In the genomic region with DNA sequence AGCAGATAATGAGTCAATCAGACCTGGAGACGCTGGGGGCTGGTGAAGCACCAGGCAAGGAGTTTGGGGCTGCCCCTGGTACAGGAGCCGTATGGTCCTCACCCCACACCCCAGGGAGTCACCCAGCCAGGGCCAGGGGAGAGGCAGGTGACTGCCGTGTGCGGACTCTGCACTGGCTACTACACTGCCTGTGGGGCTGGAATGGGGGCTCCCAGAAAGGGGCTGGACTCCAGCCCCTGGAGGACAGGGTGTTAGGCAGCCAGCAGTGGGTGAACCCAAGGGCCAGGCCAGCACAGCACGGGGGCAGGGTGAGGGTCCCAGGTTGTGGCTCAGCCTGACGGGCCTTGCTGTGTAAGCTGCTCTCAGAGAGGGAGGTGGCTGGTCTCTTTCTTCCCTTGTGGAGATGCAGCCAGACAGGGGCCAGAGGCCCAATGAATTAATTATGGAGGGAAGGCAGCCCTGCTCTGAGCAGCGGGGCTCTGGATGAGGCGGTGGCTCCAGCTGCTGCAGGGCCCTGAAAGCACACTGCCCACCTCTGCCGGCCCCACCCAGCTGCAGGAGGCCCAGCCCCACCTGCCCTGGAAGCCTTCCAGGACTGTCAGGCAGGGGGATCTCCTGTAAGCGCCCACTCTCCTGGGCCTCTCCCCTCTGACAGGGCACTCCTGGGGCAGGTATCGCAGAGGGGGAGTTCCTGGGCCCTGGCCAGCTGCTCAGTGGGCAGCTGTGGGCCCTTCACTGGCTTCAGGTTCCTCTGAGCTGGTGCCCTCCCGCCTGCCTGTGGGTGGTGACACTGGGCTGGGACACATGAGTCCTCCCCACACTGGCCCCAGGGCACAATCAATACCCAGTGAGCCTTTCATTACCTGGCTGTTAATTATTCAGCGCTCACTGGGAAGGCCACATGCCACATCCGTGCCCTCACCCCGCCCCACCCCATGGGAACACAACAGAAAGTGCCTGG, we compare ENCODE assay signal across 12 cellular contexts.
DNase-seq lines count a peak whose midpoint lies in the region; ATAC-seq and TF ChIP-seq lines count a peak whose summit lies in the region.
"Had no signal": no experiment of that assay in that cellular context is flagged by ENCODE, and none has a peak within 500 bp of the region (broad histone marks: within the 10 kb centered on the region; RNA-seq: fewer than 3 reads in every experiment).

No MANE protein-coding gene starts in this region.

- TF ChIP-seq CTCF in BE2C (IDR thresholded peaks at IDR 0.05; ENCODE audit: low read depth, low read length) (no peak), ascending aorta (IDR thresholded peaks at IDR 0.05) (no peak), neural progenitor cell (IDR thresholded peaks at IDR 0.05) (no peak)

- no peaks in the 10 kb centered on the region for H3K79me2 ChIP-seq in neural progenitor cell (ENCODE audit: low read depth)

- H3K36me3 ChIP-seq in BE2C (no peaks in the 10 kb centered on the region), ascending aorta (no peaks in the 10 kb centered on the region), neural progenitor cell (no peaks in the 10 kb centered on the region)

- peak; percentile 63 for DNase-seq in BE2C
- peak; percentile 83 for DNase-seq in NCI-H1105 treated with DMSO at 0.1 percent for 48 hours (lab: John Stamatoyannopoulos, UW)
- peak; percentile 6 to 64 for DNase-seq in ascending aorta (ENCODE audit: low spot score in 2 of 2)
- DNase-seq in neural progenitor cell (ENCODE audit: low spot score) = no peak
- DNase-seq in T-helper 1 cell = no peak
- no peak for DNase-seq in stimulated activated CD8-positive, alpha-beta memory T cell treated with anti-CD3 and anti-CD28 coated beads, Interleukin-4, amount 100 ng/mL, for 48 hours
- DNase-seq: activated B cell treated with CpG ODN at 0.5 μM for 24 hours, C1 segment of cervical spinal cord had no signal

- H4K20me1 ChIP-seq in neural progenitor cell (ENCODE audit: low read depth) = no peaks in the 10 kb centered on the region

- H3K27me3 Mint-ChIP-seq in neural progenitor cell (ENCODE audit: insufficient read depth, low read depth) = peaks cover 4% of the 10 kb centered on the region
- H3K27me3 Mint-ChIP-seq: stimulated activated naive CD8-positive, alpha-beta T cell treated with anti-CD3 and anti-CD28 coated beads, Interleukin-15, Interleukin-2, amounts not matched to agents 100 ng/mL and 50 ng/mL, for 24 hours had no signal

- H3K36me3 Mint-ChIP-seq in neural progenitor cell = no peaks in the 10 kb centered on the region

- peaks cover 2% of the 10 kb centered on the region for H3K9me3 Mint-ChIP-seq in neural progenitor cell
- H3K9me3 Mint-ChIP-seq: activated B cell treated with CpG ODN at 0.5 μM for 24 hours; stimulated activated naive CD8-positive, alpha-beta T cell treated with anti-CD3 and anti-CD28 coated beads, Interleukin-15, Interleukin-2, amounts not matched to agents 100 ng/mL and 50 ng/mL, for 24 hours had no signal

- H3K9me3 ChIP-seq in BE2C (no peaks in the 10 kb centered on the region), ascending aorta (no peaks in the 10 kb centered on the region), neural progenitor cell (ENCODE audit: low read depth) (no peaks in the 10 kb centered on the region)

- H3K27ac Mint-ChIP-seq in neural progenitor cell = no peak overlapping the region
- H3K27ac Mint-ChIP-seq: activated B cell treated with CpG ODN at 0.5 μM for 24 hours; stimulated activated naive CD8-positive, alpha-beta T cell treated with anti-CD3 and anti-CD28 coated beads, Interleukin-15, Interleukin-2, amounts not matched to agents 100 ng/mL and 50 ng/mL, for 24 hours had no signal

- H3K4me2 ChIP-seq in neural progenitor cell = no peak overlapping the region

- H3K27me3 ChIP-seq in BE2C = no peaks in the 10 kb centered on the region
- H3K27me3 ChIP-seq in ascending aorta = no peaks in the 10 kb centered on the region
- no peaks in the 10 kb centered on the region for H3K27me3 ChIP-seq in neural progenitor cell

- H3K4me3 Mint-ChIP-seq in neural progenitor cell = no peak overlapping the region
- H3K4me3 Mint-ChIP-seq: activated B cell treated with CpG ODN at 0.5 μM for 24 hours; stimulated activated naive CD8-positive, alpha-beta T cell treated with anti-CD3 and anti-CD28 coated beads, Interleukin-15, Interleukin-2, amounts not matched to agents 100 ng/mL and 50 ng/mL, for 24 hours had no signal

- peaks cover 9% of the 10 kb centered on the region for H3K4me1 Mint-ChIP-seq in neural progenitor cell
- H3K4me1 Mint-ChIP-seq: activated B cell treated with CpG ODN at 0.5 μM for 24 hours had no signal

- no peak for ATAC-seq in HG03521 (IDR thresholded peaks at IDR 0.05; ENCODE audit: unreplicated experiment)
- no peak for ATAC-seq in GM18873 (IDR thresholded peaks at IDR 0.05; ENCODE audit: low FRiP score, unreplicated experiment)

- H3K27ac ChIP-seq in ascending aorta (peak overlapping the region; percentile 48 to 64), neural progenitor cell (no peak overlapping the region)

- H3K4me3 ChIP-seq in BE2C (ENCODE audit: low read depth, low read length) = peak overlapping the region; percentile 44
- peak overlapping the region in 1 of 2 donors; percentile 56 for H3K4me3 ChIP-seq in ascending aorta
- no peak overlapping the region for H3K4me3 ChIP-seq in neural progenitor cell
- H3K4me3 ChIP-seq: GM12878 had no signal

- intact Hi-C loops in ascending aorta (cut with DNase I) = no loop called here

- H2AFZ ChIP-seq in neural progenitor cell (replicated peaks) = peak overlapping the region; percentile 37

- no peaks in the 10 kb centered on the region for H3F3A ChIP-seq in neural progenitor cell (ENCODE audit: low read depth)

- H3K4me1 ChIP-seq in BE2C (peaks cover 26% of the 10 kb centered on the region), ascending aorta (peaks cover 0 to 7% of the 10 kb centered on the region in 2 donors), neural progenitor cell (peaks cover 17% of the 10 kb centered on the region)

- no peak overlapping the region for H3K9ac ChIP-seq in neural progenitor cell

Comparison
In these comparisons a context has a peak if more than half of its experiments do, and no peak if none do; other contexts are left out.
1. DNase-seq: peak in BE2C (single experiment), NCI-H1105 treated with DMSO at 0.1 percent for 48 hours (single experiment) and ascending aorta (2 of 2); none in neural progenitor cell (single experiment), T-helper 1 cell (0 of 5) and stimulated activated CD8-positive, alpha-beta memory T cell treated with anti-CD3 and anti-CD28 coated beads, Interleukin-4, amount 100 ng/mL, for 48 hours (single experiment).